Comparison of ENCODE assay signal across 22 cellular contexts in the genomic region with DNA sequence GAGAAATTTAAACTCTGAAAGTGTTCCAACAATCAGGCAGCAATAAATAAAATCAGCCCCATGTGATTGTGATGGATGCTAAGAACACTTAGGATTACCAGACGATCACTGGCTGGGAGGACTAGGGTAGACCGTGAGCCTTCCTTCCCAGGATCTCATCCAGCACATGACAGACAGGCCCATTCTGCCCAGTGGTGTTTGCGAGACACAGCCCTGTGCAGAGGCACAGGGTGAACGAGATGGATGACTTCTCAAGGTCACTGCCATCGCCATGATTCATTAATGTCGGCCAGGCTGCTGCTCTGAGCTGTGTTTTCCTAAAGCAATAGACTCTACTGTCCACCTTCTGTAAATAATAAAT.
DNase-seq lines count a peak whose midpoint lies in the region; ATAC-seq and TF ChIP-seq lines count a peak whose summit lies in the region.
"Had no signal": no experiment of that assay in that cellular context is flagged by ENCODE, and none has a peak within 500 bp of the region (broad histone marks: within the 10 kb centered on the region; RNA-seq: fewer than 3 reads in every experiment).

No MANE protein-coding gene starts in this region.

- H2AFZ ChIP-seq in hepatocyte: no peak overlapping the region

- no peaks in the 10 kb centered on the region for H4K20me1 ChIP-seq in hepatocyte (ENCODE audit: insufficient read depth, poor library complexity, severe bottlenecking)

- H3K79me2 ChIP-seq in hepatocyte: no peaks in the 10 kb centered on the region

- ATAC-seq in WTC11 (peak; percentile 62), GM19023 (IDR thresholded peaks at IDR 0.05; ENCODE audit: unreplicated experiment) (no peak), GM18909 (IDR thresholded peaks at IDR 0.05; ENCODE audit: poor library complexity, unreplicated experiment) (no peak), HG02678 (IDR thresholded peaks at IDR 0.05; ENCODE audit: unreplicated experiment) (no peak)
- ATAC-seq: activated CD8-positive, alpha-beta T cell treated with anti-CD3 and anti-CD28 coated beads for 36 hours; left colon; T-helper 17 cell had no signal

- no peaks in the 10 kb centered on the region for H3K36me3 Mint-ChIP-seq in WTC11

- CTCF ChIA-PET in WTC11 (lab: Charles Lee): no interaction called here

- H3K4me3 ChIP-seq in hepatocyte (no peak overlapping the region), subcutaneous abdominal adipose tissue (ENCODE audit: low read depth in 1 of 5, low read length in 5 of 5) (no peak overlapping the region)

- no peak overlapping the region for H3K4me3 Mint-ChIP-seq in WTC11
- H3K4me3 Mint-ChIP-seq: activated CD8-positive, alpha-beta T cell treated with anti-CD3 and anti-CD28 coated beads for 36 hours; activated T-cell treated with anti-CD3 and anti-CD28 coated beads, Interleukin-2, amount 50 U/mL, for 24 hours; B cell; T-helper 17 cell had no signal

- H3K27ac Mint-ChIP-seq in WTC11: no peak overlapping the region
- H3K27ac Mint-ChIP-seq: activated CD8-positive, alpha-beta T cell treated with anti-CD3 and anti-CD28 coated beads for 36 hours; activated T-cell treated with anti-CD3 and anti-CD28 coated beads, Interleukin-2, amount 50 U/mL, for 24 hours; B cell; T-helper 17 cell had no signal

- TF ChIP-seq CTCF in WTC11 (IDR thresholded peaks at IDR 0.05): no peak
- no peak for TF ChIP-seq CTCF in hepatocyte (IDR thresholded peaks at IDR 0.05; ENCODE audit: poor library complexity)

- no peaks in the 10 kb centered on the region for H3K9me3 Mint-ChIP-seq in WTC11
- H3K9me3 Mint-ChIP-seq: activated CD8-positive, alpha-beta T cell treated with anti-CD3 and anti-CD28 coated beads for 36 hours; activated T-cell treated with anti-CD3 and anti-CD28 coated beads, Interleukin-2, amount 50 U/mL, for 24 hours had no signal

- no peaks in the 10 kb centered on the region for H3K9me2 ChIP-seq in hepatocyte (replicated peaks; ENCODE audit: insufficient read depth)

- WGBS in hepatocyte (ENCODE audit: low lambda C conversion rate, missing lambda C conversion rate): 49% methylated on average over 6 of the region's 6 CpGs

- H3K9me3 ChIP-seq in hepatocyte (ENCODE audit: low read depth): no peaks in the 10 kb centered on the region
- no peaks in the 10 kb centered on the region for H3K9me3 ChIP-seq in subcutaneous abdominal adipose tissue (ENCODE audit: control insufficient read depth in 5 of 5, low read length in 5 of 5)

- no peaks in the 10 kb centered on the region for H3K27me3 ChIP-seq in hepatocyte
- no peaks in the 10 kb centered on the region for H3K27me3 ChIP-seq in subcutaneous abdominal adipose tissue (ENCODE audit: control insufficient read depth in 5 of 5, insufficient read depth in 4 of 5, low read length in 5 of 5)
- H3K27me3 ChIP-seq: brain microvascular endothelial cell had no signal

- H3K4me1 Mint-ChIP-seq in WTC11: peaks cover 18% of the 10 kb centered on the region
- H3K4me1 Mint-ChIP-seq: B cell had no signal

- peaks cover 5% of the 10 kb centered on the region for H3K4me1 ChIP-seq in hepatocyte (ENCODE audit: insufficient read depth)
- H3K4me1 ChIP-seq in subcutaneous abdominal adipose tissue (ENCODE audit: control insufficient read depth in 5 of 5, insufficient read depth in 5 of 5, low read length in 5 of 5): peaks cover 0 to 25% (median 20%) of the 10 kb centered on the region in 5 donors

- H3K9ac ChIP-seq in subcutaneous abdominal adipose tissue (ENCODE audit: low read length in 5 of 5): no peak overlapping the region

- DNase-seq in DMS 273 (lab: John Stamatoyannopoulos, UW; ENCODE audit: unreplicated experiment) (peak; percentile 27), DMS 273 treated with DMSO at 0.1 percent for 48 hours (lab: John Stamatoyannopoulos, UW) (no peak), WTC11 (ENCODE audit: low spot score) (no peak), hepatocyte (ENCODE audit: low spot score) (no peak)
- DNase-seq: activated CD8-positive, alpha-beta T cell treated with anti-CD3 and anti-CD28 coated beads for 36 hours; activated naive CD4-positive, alpha-beta T cell treated with anti-CD3 and anti-CD28 coated beads, Interleukin-2, amount 50 U/mL, for 16 hours; activated T-cell treated with anti-CD3 and anti-CD28 coated beads, Interleukin-2, amount 50 U/mL, for 24 hours; brain microvascular endothelial cell; cortex of kidney; left colon; NCI-H446 treated with DMSO at 0.1 percent for 48 hours; SHP77 treated with DMSO at 0.1 percent for 48 hours; stimulated activated CD4-positive, alpha-beta T cell treated with anti-CD3 and anti-CD28 coated beads, Interleukin-2, amount 100 ng/mL, for 48 hours; substantia nigra; T-helper 17 cell had no signal

- H3K36me3 ChIP-seq in hepatocyte (replicated peaks; ENCODE audit: insufficient read depth, low read depth) (no peaks in the 10 kb centered on the region), subcutaneous abdominal adipose tissue (ENCODE audit: control insufficient read depth in 5 of 5, insufficient read depth in 5 of 5, low read length in 5 of 5) (no peaks in the 10 kb centered on the region)
- H3K36me3 ChIP-seq: brain microvascular endothelial cell had no signal

- POLR2A ChIA-PET in WTC11 (lab: Charles Lee): no interaction called here

- peak overlapping the region; percentile 22 for H3K4me2 ChIP-seq in hepatocyte

- no peaks in the 10 kb centered on the region for H3K27me3 Mint-ChIP-seq in WTC11 (ENCODE audit: low read depth)
- H3K27me3 Mint-ChIP-seq: activated CD8-positive, alpha-beta T cell treated with anti-CD3 and anti-CD28 coated beads for 36 hours; activated T-cell treated with anti-CD3 and anti-CD28 coated beads, Interleukin-2, amount 50 U/mL, for 24 hours; B cell; T-helper 17 cell had no signal

- H3K27ac ChIP-seq in hepatocyte (peak overlapping the region; percentile 24), subcutaneous abdominal adipose tissue (ENCODE audit: low read depth, low read length) (peak overlapping the region; percentile 6)
- H3K27ac ChIP-seq: 22Rv1, brain microvascular endothelial cell, VCaP had no signal

TF ChIP-seq in WTC11, 78 proteins besides CTCF, POLR2A, EP300 and RAD21 (continues in another document):
- TF ChIP-seq GTF2I (CRISPR knock-in tag; conservative IDR thresholded peaks at IDR 0.05) (no peak), ZNF219 (CRISPR knock-in tag; IDR thresholded peaks at IDR 0.05; ENCODE audit: borderline replicate concordance) (no peak), ELF4 (CRISPR knock-in tag; IDR thresholded peaks at IDR 0.05; ENCODE audit: low read depth) (no peak)
- TF ChIP-seq, protein P1, sequence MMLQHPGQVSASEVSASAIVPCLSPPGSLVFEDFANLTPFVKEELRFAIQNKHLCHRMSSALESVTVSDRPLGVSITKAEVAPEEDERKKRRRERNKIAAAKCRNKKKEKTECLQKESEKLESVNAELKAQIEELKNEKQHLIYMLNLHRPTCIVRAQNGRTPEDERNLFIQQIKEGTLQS (CRISPR knock-in tag; conservative IDR thresholded peaks at IDR 0.05): no peak
- TF ChIP-seq, protein P2, sequence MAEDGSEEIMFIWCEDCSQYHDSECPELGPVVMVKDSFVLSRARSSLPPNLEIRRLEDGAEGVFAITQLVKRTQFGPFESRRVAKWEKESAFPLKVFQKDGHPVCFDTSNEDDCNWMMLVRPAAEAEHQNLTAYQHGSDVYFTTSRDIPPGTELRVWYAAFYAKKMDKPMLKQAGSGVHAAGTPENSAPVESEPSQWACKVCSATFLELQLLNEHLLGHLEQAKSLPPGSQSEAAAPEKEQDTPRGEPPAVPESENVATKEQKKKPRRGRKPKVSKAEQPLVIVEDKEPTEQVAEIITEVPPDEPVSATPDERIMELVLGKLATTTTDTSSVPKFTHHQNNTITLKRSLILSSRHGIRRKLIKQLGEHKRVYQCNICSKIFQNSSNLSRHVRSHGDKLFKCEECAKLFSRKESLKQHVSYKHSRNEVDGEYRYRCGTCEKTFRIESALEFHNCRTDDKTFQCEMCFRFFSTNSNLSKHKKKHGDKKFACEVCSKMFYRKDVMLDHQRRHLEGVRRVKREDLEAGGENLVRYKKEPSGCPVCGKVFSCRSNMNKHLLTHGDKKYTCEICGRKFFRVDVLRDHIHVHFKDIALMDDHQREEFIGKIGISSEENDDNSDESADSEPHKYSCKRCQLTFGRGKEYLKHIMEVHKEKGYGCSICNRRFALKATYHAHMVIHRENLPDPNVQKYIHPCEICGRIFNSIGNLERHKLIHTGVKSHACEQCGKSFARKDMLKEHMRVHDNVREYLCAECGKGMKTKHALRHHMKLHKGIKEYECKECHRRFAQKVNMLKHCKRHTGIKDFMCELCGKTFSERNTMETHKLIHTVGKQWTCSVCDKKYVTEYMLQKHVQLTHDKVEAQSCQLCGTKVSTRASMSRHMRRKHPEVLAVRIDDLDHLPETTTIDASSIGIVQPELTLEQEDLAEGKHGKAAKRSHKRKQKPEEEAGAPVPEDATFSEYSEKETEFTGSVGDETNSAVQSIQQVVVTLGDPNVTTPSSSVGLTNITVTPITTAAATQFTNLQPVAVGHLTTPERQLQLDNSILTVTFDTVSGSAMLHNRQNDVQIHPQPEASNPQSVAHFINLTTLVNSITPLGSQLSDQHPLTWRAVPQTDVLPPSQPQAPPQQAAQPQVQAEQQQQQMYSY (CRISPR knock-in tag; IDR thresholded peaks at IDR 0.05): no peak
- TF ChIP-seq, protein P3, sequence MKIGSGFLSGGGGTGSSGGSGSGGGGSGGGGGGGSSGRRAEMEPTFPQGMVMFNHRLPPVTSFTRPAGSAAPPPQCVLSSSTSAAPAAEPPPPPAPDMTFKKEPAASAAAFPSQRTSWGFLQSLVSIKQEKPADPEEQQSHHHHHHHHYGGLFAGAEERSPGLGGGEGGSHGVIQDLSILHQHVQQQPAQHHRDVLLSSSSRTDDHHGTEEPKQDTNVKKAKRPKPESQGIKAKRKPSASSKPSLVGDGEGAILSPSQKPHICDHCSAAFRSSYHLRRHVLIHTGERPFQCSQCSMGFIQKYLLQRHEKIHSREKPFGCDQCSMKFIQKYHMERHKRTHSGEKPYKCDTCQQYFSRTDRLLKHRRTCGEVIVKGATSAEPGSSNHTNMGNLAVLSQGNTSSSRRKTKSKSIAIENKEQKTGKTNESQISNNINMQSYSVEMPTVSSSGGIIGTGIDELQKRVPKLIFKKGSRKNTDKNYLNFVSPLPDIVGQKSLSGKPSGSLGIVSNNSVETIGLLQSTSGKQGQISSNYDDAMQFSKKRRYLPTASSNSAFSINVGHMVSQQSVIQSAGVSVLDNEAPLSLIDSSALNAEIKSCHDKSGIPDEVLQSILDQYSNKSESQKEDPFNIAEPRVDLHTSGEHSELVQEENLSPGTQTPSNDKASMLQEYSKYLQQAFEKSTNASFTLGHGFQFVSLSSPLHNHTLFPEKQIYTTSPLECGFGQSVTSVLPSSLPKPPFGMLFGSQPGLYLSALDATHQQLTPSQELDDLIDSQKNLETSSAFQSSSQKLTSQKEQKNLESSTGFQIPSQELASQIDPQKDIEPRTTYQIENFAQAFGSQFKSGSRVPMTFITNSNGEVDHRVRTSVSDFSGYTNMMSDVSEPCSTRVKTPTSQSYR (CRISPR knock-in tag; IDR thresholded peaks at IDR 0.05): no peak
